Comparison of ENCODE assay signal across 5 cellular contexts in the genomic region with DNA sequence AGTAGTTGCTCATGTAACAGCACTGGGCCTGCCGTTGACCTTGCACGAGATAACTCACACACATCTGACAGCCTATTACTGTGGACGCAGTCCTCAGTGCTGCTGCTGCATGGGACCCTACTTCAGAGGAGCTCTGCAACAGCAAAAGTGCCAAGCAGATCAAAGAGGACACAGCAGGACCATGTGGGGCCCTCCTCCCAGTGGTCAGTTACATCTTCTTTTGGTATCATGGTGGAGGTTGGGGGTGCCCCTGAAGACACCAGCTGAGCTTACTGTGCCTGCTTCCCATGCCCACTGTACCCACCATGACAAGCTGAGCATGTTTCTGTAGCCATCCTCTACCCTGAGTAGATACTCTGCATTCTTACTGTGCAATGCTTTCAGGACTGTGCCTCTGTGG. TPM values are rescaled to one million over a fixed set of nuclear protein-coding genes. Genes with fewer than 3 reads are reported as not detected.
"Had no signal": no experiment of that assay in that cellular context is flagged by ENCODE, and none has a peak within 500 bp of the region (broad histone marks: within the 10 kb centered on the region; RNA-seq: fewer than 3 reads in every experiment).

No MANE protein-coding gene starts in this region.

RNA-seq across cellular contexts. Expression of gene KCNJ18, which starts 41.6 kb away (rescaled TPM):
- total RNA-seq: HepG2, HT-29, HT1080, IMR-90, K562 had no signal
